In genomic region chr5:172789687-172790495, GRCh38 we compare ENCODE assay signal across 11 cellular contexts. TPM values are rescaled to one million over a fixed set of nuclear protein-coding genes. Genes with fewer than 3 reads are reported as not detected.
A peak's percentile ranks its signal among the peaks of the same experiment; 100 is the strongest.
DNase-seq lines count a peak whose midpoint lies in the region; ATAC-seq and TF ChIP-seq lines count a peak whose summit lies in the region.
"Had no signal": no experiment of that assay in that cellular context is flagged by ENCODE, and none has a peak within 500 bp of the region (broad histone marks: within the 10 kb centered on the region; RNA-seq: fewer than 3 reads in every experiment).

No MANE protein-coding gene starts in this region.

- H2BK15ac ChIP-seq in H9 (ENCODE audit: low read depth, low read length) = no peak overlapping the region

- no peak overlapping the region for H3T11ph ChIP-seq in H9 (ENCODE audit: low read length)

- H3K9ac ChIP-seq in H9 (ENCODE audit: extremely low read depth, insufficient read length, low read length) = no peak overlapping the region
- H3K9ac ChIP-seq in liver (ENCODE audit: low read depth in 1 of 2, low read length in 2 of 2) = peak overlapping the region; percentile 34 to 67

- no peak overlapping the region for H2AFZ ChIP-seq in H9 (ENCODE audit: low read length)

- no peaks in the 10 kb centered on the region for H3K79me2 ChIP-seq in H9 (ENCODE audit: insufficient read depth, low read length)

- no peak overlapping the region for H2AK5ac ChIP-seq in H9 (ENCODE audit: insufficient read length, low read length)

- H3K4me3 Mint-ChIP-seq in H9 = no peak overlapping the region
- no peak overlapping the region for H3K4me3 Mint-ChIP-seq in stimulated activated effector memory CD8-positive, alpha-beta T cell treated with anti-CD3 and anti-CD28 coated beads, Interleukin-12 subunit alpha, Interleukin-12 subunit beta, amount 100 ng/mL, for 72 hours
- no peak overlapping the region for H3K4me3 Mint-ChIP-seq in natural killer cell treated with Interleukin-12 subunit alpha and Interleukin-12 subunit beta and Interleukin-15 and Interleukin-18, amount 100 ng/mL, for 72 hours
- H3K4me3 Mint-ChIP-seq: activated naive CD8-positive, alpha-beta T cell treated with anti-CD3 and anti-CD28 coated beads for 36 hours had no signal

- in situ Hi-C loops in KBM-7 (cut with MboI; ENCODE audit: low pct_unique_long_range_greater_than_20kb, low sequenced_read_pairs) = no loop called here

- WGBS in H9 (ENCODE audit: extremely low coverage, insufficient read length, low lambda C conversion rate) = no CpG with 5 or more reads among the region's 9 CpGs
- 74 to 84% methylated on average over 7 to 9 of the region's 9 CpGs for WGBS in body of pancreas, 2 donors
- 69% methylated on average over 9 of the region's 9 CpGs for WGBS in liver

- H2BK12ac ChIP-seq in H9 (ENCODE audit: insufficient read length, low read depth, low read length) = no peak overlapping the region

- no peak overlapping the region for H3K4ac ChIP-seq in H9 (ENCODE audit: low read depth, low read length)

- H3K79me1 ChIP-seq in H9 (ENCODE audit: insufficient read depth, low read depth, low read length, poor library complexity, severe bottlenecking) = no peaks in the 10 kb centered on the region

- no peak overlapping the region for H4K5ac ChIP-seq in H9 (ENCODE audit: insufficient read length, low read depth, low read length)

- TF ChIP-seq POLR2A in body of pancreas (IDR thresholded peaks at IDR 0.05) = no peak

- no peaks in the 10 kb centered on the region for H3K23me2 ChIP-seq in H9 (ENCODE audit: insufficient read length, low read depth, low read length, poor library complexity, severe bottlenecking)

- H3K4me1 ChIP-seq in H9 (ENCODE audit: insufficient read depth, low read length) (no peaks in the 10 kb centered on the region), body of pancreas (peaks cover 21% of the 10 kb centered on the region), liver (ENCODE audit: control insufficient read depth in 4 of 4, insufficient read depth in 4 of 4, low read length in 3 of 4) (peaks cover 9 to 38% (median 19%) of the 10 kb centered on the region in 4 donors)

- no peak overlapping the region for H2BK5ac ChIP-seq in H9 (ENCODE audit: insufficient read length, low read length)

- H4K8ac ChIP-seq in H9 (replicated peaks; ENCODE audit: insufficient read length, low read depth, low read length) = no peak overlapping the region

- intact Hi-C loops in body of pancreas (cut with DNase I) = no loop called here

- peaks cover 1% of the 10 kb centered on the region; the same call in 1 of the 2 replicates for H3K27me3 Mint-ChIP-seq in H9 (ENCODE audit: low read depth)
- no peaks in the 10 kb centered on the region for H3K27me3 Mint-ChIP-seq in natural killer cell treated with Interleukin-12 subunit alpha and Interleukin-12 subunit beta and Interleukin-15 and Interleukin-18, amount 100 ng/mL, for 72 hours
- H3K27me3 Mint-ChIP-seq: activated naive CD8-positive, alpha-beta T cell treated with anti-CD3 and anti-CD28 coated beads for 36 hours had no signal

- H3K9me3 ChIP-seq in H9 (ENCODE audit: control insufficient read depth, low read depth, low read length) (no peaks in the 10 kb centered on the region), body of pancreas (no peaks in the 10 kb centered on the region), liver (ENCODE audit: control insufficient read depth in 4 of 4, low read length in 3 of 4) (no peaks in the 10 kb centered on the region)

- H3K36me3 ChIP-seq in body of pancreas (replicated peaks in 1 of 2; ENCODE audit: insufficient read depth in 1 of 2, low read depth in 2 of 2) (no peaks in the 10 kb centered on the region), liver (ENCODE audit: control insufficient read depth in 4 of 4, insufficient read depth in 3 of 4, low read depth in 1 of 4, low read length in 3 of 4) (no peaks in the 10 kb centered on the region)

- TF ChIP-seq CTCF in H9 (conservative IDR thresholded peaks at IDR 0.05) (no peak), body of pancreas (IDR thresholded peaks at IDR 0.05) (no peak), liver (IDR thresholded peaks at IDR 0.05; ENCODE audit: low read depth, low read length, missing input control) (no peak)

- H2BK20ac ChIP-seq in H9 (ENCODE audit: low read depth, low read length, poor library complexity, severe bottlenecking) = no peak overlapping the region

- no peak overlapping the region for H3K4me2 ChIP-seq in H9 (ENCODE audit: insufficient read depth, insufficient read length, low read length)

- H2BK120ac ChIP-seq in H9 (ENCODE audit: low read depth, low read length, poor library complexity, severe bottlenecking) = no peak overlapping the region

- DNase-seq in H9 (peak; percentile 28), body of pancreas (no peak), DMS153 treated with DMSO at 0.1 percent for 48 hours (lab: John Stamatoyannopoulos, UW; ENCODE audit: unreplicated experiment) (no peak), KBM-7 (no peak), HPDE6-E6E7 (ENCODE audit: extremely low spot score) (no peak)
- no peak for DNase-seq in stimulated activated effector memory CD8-positive, alpha-beta T cell treated with anti-CD3 and anti-CD28 coated beads, Interleukin-12 subunit alpha, Interleukin-12 subunit beta, amount 100 ng/mL, for 72 hours (ENCODE audit: low spot score in 2 of 2)
- no peak for DNase-seq in natural killer cell treated with Interleukin-12 subunit alpha and Interleukin-12 subunit beta and Interleukin-15 and Interleukin-18, amount 100 ng/mL, for 72 hours (ENCODE audit: low spot score)
- DNase-seq: NCI-H2081, T-helper 2 cell had no signal

- no peaks in the 10 kb centered on the region for H4K20me1 ChIP-seq in H9 (ENCODE audit: control insufficient read depth, insufficient read depth, insufficient read length)

- no peak for TF ChIP-seq RAD21 in liver (IDR thresholded peaks at IDR 0.05)

- H3K56ac ChIP-seq in H9 (ENCODE audit: insufficient read length, low read depth, low read length) = no peak overlapping the region

- H3K27me3 ChIP-seq in H9 (ENCODE audit: insufficient read depth, low read length) (no peaks in the 10 kb centered on the region), body of pancreas (no peaks in the 10 kb centered on the region), liver (ENCODE audit: control insufficient read depth in 4 of 4, insufficient read depth in 4 of 4, low read length in 3 of 4) (no peaks in the 10 kb centered on the region)

- H3K27ac ChIP-seq in H9 (ENCODE audit: insufficient read length, low read depth, low read length) (no peak overlapping the region), body of pancreas (peak overlapping the region; percentile 78 to 92 (median 89)), liver (ENCODE audit: low read depth in 1 of 2, low read length in 2 of 2) (peak overlapping the region; percentile 80 to 84)

- peak; percentile 12 for ATAC-seq in body of pancreas
- ATAC-seq in stimulated activated effector memory CD8-positive, alpha-beta T cell treated with anti-CD3 and anti-CD28 coated beads, Interleukin-12 subunit alpha, Interleukin-12 subunit beta, amount 100 ng/mL, for 72 hours = peak; percentile 15
- ATAC-seq in natural killer cell treated with Interleukin-12 subunit alpha and Interleukin-12 subunit beta and Interleukin-15 and Interleukin-18, amount 100 ng/mL, for 72 hours = no peak

- no peaks in the 10 kb centered on the region for H3K36me3 Mint-ChIP-seq in H9 (ENCODE audit: insufficient read depth in 1 of 3, low read depth in 3 of 3)
- no peaks in the 10 kb centered on the region for H3K36me3 Mint-ChIP-seq in stimulated activated effector memory CD8-positive, alpha-beta T cell treated with anti-CD3 and anti-CD28 coated beads, Interleukin-12 subunit alpha, Interleukin-12 subunit beta, amount 100 ng/mL, for 72 hours
- no peaks in the 10 kb centered on the region for H3K36me3 Mint-ChIP-seq in natural killer cell treated with Interleukin-12 subunit alpha and Interleukin-12 subunit beta and Interleukin-15 and Interleukin-18, amount 100 ng/mL, for 72 hours
- H3K36me3 Mint-ChIP-seq: activated naive CD8-positive, alpha-beta T cell treated with anti-CD3 and anti-CD28 coated beads for 36 hours had no signal

- H3K23ac ChIP-seq in H9 (ENCODE audit: insufficient read length, low read depth, low read length) = no peak overlapping the region

- no peaks in the 10 kb centered on the region; a peak in 1 of 5 replicates for H3K9me3 Mint-ChIP-seq in H9
- no peaks in the 10 kb centered on the region for H3K9me3 Mint-ChIP-seq in stimulated activated effector memory CD8-positive, alpha-beta T cell treated with anti-CD3 and anti-CD28 coated beads, Interleukin-12 subunit alpha, Interleukin-12 subunit beta, amount 100 ng/mL, for 72 hours
- no peaks in the 10 kb centered on the region for H3K9me3 Mint-ChIP-seq in natural killer cell treated with Interleukin-12 subunit alpha and Interleukin-12 subunit beta and Interleukin-15 and Interleukin-18, amount 100 ng/mL, for 72 hours
- H3K9me3 Mint-ChIP-seq: activated naive CD8-positive, alpha-beta T cell treated with anti-CD3 and anti-CD28 coated beads for 36 hours had no signal

- H3K4me3 ChIP-seq in body of pancreas (no peak overlapping the region), liver (ENCODE audit: low read depth in 1 of 3, low read length in 3 of 3) (no peak overlapping the region)

- H3K18ac ChIP-seq in H9 (ENCODE audit: insufficient read length, low read depth, low read length) = no peak overlapping the region

- H3K4me1 Mint-ChIP-seq in H9 = peaks cover 0 to 11% of the 10 kb centered on the region in 2 experiments; a peak in 3 of 4 replicates
- peaks cover 9% of the 10 kb centered on the region for H3K4me1 Mint-ChIP-seq in stimulated activated effector memory CD8-positive, alpha-beta T cell treated with anti-CD3 and anti-CD28 coated beads, Interleukin-12 subunit alpha, Interleukin-12 subunit beta, amount 100 ng/mL, for 72 hours
- H3K4me1 Mint-ChIP-seq in natural killer cell treated with Interleukin-12 subunit alpha and Interleukin-12 subunit beta and Interleukin-15 and Interleukin-18, amount 100 ng/mL, for 72 hours (ENCODE audit: low read depth in 2 of 2) = peaks cover 0 to 4% of the 10 kb centered on the region in 2 donors

- H3K14ac ChIP-seq in H9 (ENCODE audit: insufficient read depth, low read length) = no peak overlapping the region

- H3K27ac Mint-ChIP-seq in H9 = peak overlapping the region in 1 of 3 experiments; percentile 70; a peak in 1 of 7 replicates
- no peak overlapping the region for H3K27ac Mint-ChIP-seq in stimulated activated effector memory CD8-positive, alpha-beta T cell treated with anti-CD3 and anti-CD28 coated beads, Interleukin-12 subunit alpha, Interleukin-12 subunit beta, amount 100 ng/mL, for 72 hours
- H3K27ac Mint-ChIP-seq in natural killer cell treated with Interleukin-12 subunit alpha and Interleukin-12 subunit beta and Interleukin-15 and Interleukin-18, amount 100 ng/mL, for 72 hours = no peak overlapping the region
- H3K27ac Mint-ChIP-seq: activated naive CD8-positive, alpha-beta T cell treated with anti-CD3 and anti-CD28 coated beads for 36 hours had no signal

- no peak overlapping the region for H4K91ac ChIP-seq in H9 (ENCODE audit: insufficient read length, low read depth, low read length)

RNA-seq across cellular contexts. Expression of gene DUSP1, which starts 18.9 kb away (rescaled TPM):
- total RNA-seq in H9 (2021) (10.9 and 11.3 TPM in 2 replicates), body of pancreas (100 to 1,000 TPM; 248 to 808 TPM), liver (10 to 100 TPM; 53.2 to 95.0 TPM)
- 100 to 1,000 TPM; 124 to 237 TPM for polyA plus RNA-seq in liver
- total RNA-seq in natural killer cell treated with Interleukin-12 subunit alpha and Interleukin-12 subunit beta and Interleukin-15 and Interleukin-18, amount 100 ng/mL, for 72 hours = 10 to 100 TPM; 12.4 to 13.6 TPM

RNA-seq across cellular contexts. Expression of gene ERGIC1, which starts 44.2 kb away (rescaled TPM):
- total RNA-seq in H9 (2021) (74.2 and 77.0 TPM in 2 replicates), body of pancreas (10 to 100 TPM; 46.5 to 93.1 TPM), liver (100 to 1,000 TPM in 1 of 2 donors, 10 to 100 TPM in 1; 45.4 to 149 TPM)
- 100 to 1,000 TPM in 1 of 2 donors, 10 to 100 TPM in 1; 53.1 to 155 TPM for polyA plus RNA-seq in liver
- 10 to 100 TPM; 50.8 to 51.4 TPM for total RNA-seq in natural killer cell treated with Interleukin-12 subunit alpha and Interleukin-12 subunit beta and Interleukin-15 and Interleukin-18, amount 100 ng/mL, for 72 hours

Comparison
In these comparisons a context has a peak if more than half of its experiments do, and no peak if none do; other contexts are left out.
1. ATAC-seq: peak in body of pancreas (single experiment) and stimulated activated effector memory CD8-positive, alpha-beta T cell treated with anti-CD3 and anti-CD28 coated beads, Interleukin-12 subunit alpha, Interleukin-12 subunit beta, amount 100 ng/mL, for 72 hours (single experiment); none in natural killer cell treated with Interleukin-12 subunit alpha and Interleukin-12 subunit beta and Interleukin-15 and Interleukin-18, amount 100 ng/mL, for 72 hours (0 of 2).